15 cellular contexts compared by ENCODE assay signal in genomic region chr10:68083953-68084352, GRCh38. TPM values are rescaled to one million over a fixed set of nuclear protein-coding genes. Genes with fewer than 3 reads are reported as not detected.
DNase-seq lines count a peak whose midpoint lies in the region; ATAC-seq and TF ChIP-seq lines count a peak whose summit lies in the region.
"Had no signal": no experiment of that assay in that cellular context is flagged by ENCODE, and none has a peak within 500 bp of the region (broad histone marks: within the 10 kb centered on the region; RNA-seq: fewer than 3 reads in every experiment).

No MANE protein-coding gene starts in this region.

- peak overlapping the region; percentile 72 for H3K27ac ChIP-seq in ACC112 (ENCODE audit: low read depth, low read length)
- no peak overlapping the region; the same call in 1 of the 2 replicates for H3K27ac ChIP-seq in IMR-90 (ENCODE audit: insufficient read depth, low read length)
- no peak overlapping the region for H3K27ac ChIP-seq in neural progenitor cell

- H4K8ac ChIP-seq in IMR-90 (ENCODE audit: low read depth in 2 of 2, low read length in 2 of 2): peak overlapping the region; percentile 27 to 78; a peak in 3 of 4 replicates

- H3K9me3 Mint-ChIP-seq in neural progenitor cell: no peaks in the 10 kb centered on the region
- H3K9me3 Mint-ChIP-seq in activated CD4-positive, alpha-beta memory T cell treated with anti-CD3 and anti-CD28 coated beads, Interleukin-2, amount 10 ng/mL, durations not matched to agents 7 days and 5 days: no peaks in the 10 kb centered on the region
- H3K9me3 Mint-ChIP-seq: CD8-positive, alpha-beta T cell; GM23338 had no signal

- peak overlapping the region; percentile 90; the same call in 1 of the 2 replicates for H4K5ac ChIP-seq in IMR-90 (ENCODE audit: low read depth, low read length)

- no peaks in the 10 kb centered on the region for H3K27me3 ChIP-seq in ACC112 (ENCODE audit: insufficient read depth, low read length)
- H3K27me3 ChIP-seq in IMR-90 (ENCODE audit: control insufficient read depth, insufficient read depth, low read length): no peaks in the 10 kb centered on the region
- no peaks in the 10 kb centered on the region for H3K27me3 ChIP-seq in adipocyte (replicated peaks; ENCODE audit: control insufficient read depth, insufficient read depth, low read length)
- no peaks in the 10 kb centered on the region for H3K27me3 ChIP-seq in neural progenitor cell

- peak overlapping the region; percentile 90 for H2BK20ac ChIP-seq in IMR-90 (ENCODE audit: low read depth, low read length)

- H3K36me3 Mint-ChIP-seq in neural progenitor cell: no peaks in the 10 kb centered on the region
- H3K36me3 Mint-ChIP-seq in activated CD4-positive, alpha-beta memory T cell treated with anti-CD3 and anti-CD28 coated beads, Interleukin-2, amount 10 ng/mL, durations not matched to agents 7 days and 5 days (ENCODE audit: low read depth): no peaks in the 10 kb centered on the region
- H3K36me3 Mint-ChIP-seq: CD8-positive, alpha-beta T cell had no signal

- H3K4me3 ChIP-seq in ACC112 (ENCODE audit: low read depth, low read length): no peak overlapping the region
- H3K4me3 ChIP-seq in IMR-90 (ENCODE audit: insufficient read depth, low read depth, low read length): no peak overlapping the region
- H3K4me3 ChIP-seq in adipocyte (ENCODE audit: low read length): no peak overlapping the region
- H3K4me3 ChIP-seq in neural progenitor cell: no peak overlapping the region
- H3K4me3 ChIP-seq: GM23338 had no signal

- peak overlapping the region; percentile 64; the same call in 1 of the 2 replicates for H3K4ac ChIP-seq in IMR-90 (ENCODE audit: low read depth, low read length)

- DNase-seq in IMR-90 (no peak), adipocyte (ENCODE audit: low read depth) (peak; percentile 29), neural progenitor cell (ENCODE audit: low spot score) (no peak), occipital lobe (lab: John Stamatoyannopoulos, UW) (no peak), retina (no peak)
- DNase-seq in activated CD4-positive, alpha-beta memory T cell treated with anti-CD3 and anti-CD28 coated beads, Interleukin-2, amount 10 ng/mL, durations not matched to agents 7 days and 5 days: no peak
- DNase-seq: CD8-positive, alpha-beta T cell; NCI-H1105 treated with DMSO at 0.1 percent for 48 hours; NCI-H187 treated with DMSO at 0.1 percent for 48 hours; NCI-H446; NCI-H748 treated with DMSO at 0.1 percent for 48 hours had no signal

- intact Hi-C loops in IMR-90 (cut with micrococcal nuclease): loop anchor here (1.0 kb wide), 3 partner anchors 72 to 218 kb away; no protein-coding TSS in a partner anchor

- H3K9ac ChIP-seq in IMR-90 (ENCODE audit: low read depth, low read length): peak overlapping the region; percentile 9; the same call in 1 of the 2 replicates
- peak overlapping the region; percentile 35 for H3K9ac ChIP-seq in adipocyte (ENCODE audit: low read length)
- H3K9ac ChIP-seq in neural progenitor cell: no peak overlapping the region

- in situ Hi-C loops in IMR-90 (cut with MboI; ENCODE audit: low sequenced_read_pairs): loop anchor here (10.0 kb wide), 1 partner anchor 121 kb away; no protein-coding TSS in a partner anchor

- no peaks in the 10 kb centered on the region for H3K79me2 ChIP-seq in ACC112 (ENCODE audit: control insufficient read depth, insufficient read depth, low read length, unreplicated experiment)
- H3K79me2 ChIP-seq in neural progenitor cell (ENCODE audit: low read depth): no peaks in the 10 kb centered on the region

- H2AK5ac ChIP-seq in IMR-90 (ENCODE audit: low read depth, low read length): no peak overlapping the region

- H3K56ac ChIP-seq in IMR-90 (ENCODE audit: extremely low read depth, insufficient read depth, low read length): peak overlapping the region; percentile 20; the same call in 1 of the 2 replicates

- peak overlapping the region; percentile 96 for H2BK5ac ChIP-seq in IMR-90 (ENCODE audit: low read depth, low read length, poor library complexity, severe bottlenecking)

- H3K27ac Mint-ChIP-seq in neural progenitor cell: no peak overlapping the region
- no peak overlapping the region for H3K27ac Mint-ChIP-seq in activated CD4-positive, alpha-beta memory T cell treated with anti-CD3 and anti-CD28 coated beads, Interleukin-2, amount 10 ng/mL, durations not matched to agents 7 days and 5 days
- H3K27ac Mint-ChIP-seq: CD8-positive, alpha-beta T cell; GM23338 had no signal

- CTCF ChIA-PET in IMR-90 (lab: Yijun Ruan, JAX): interaction anchor here (1.0 to 2.4 kb wide), 3 partner anchors 72 to 216 kb away, joined by 4 to 40 read pairs (median 4); no protein-coding TSS in a partner anchor
- CTCF ChIA-PET in activated CD4-positive, alpha-beta memory T cell treated with anti-CD3 and anti-CD28 coated beads, Interleukin-2, amount 10 ng/mL, durations not matched to agents 7 days and 5 days (lab: Charles Lee): interaction anchor here (1.2 to 2.4 kb wide), 2 partner anchors 17 to 73 kb away, joined by 4 to 13 read pairs; no protein-coding TSS in a partner anchor

- no peaks in the 10 kb centered on the region for H3K9me3 ChIP-seq in IMR-90 (ENCODE audit: control insufficient read depth, insufficient read depth, low read length)
- H3K9me3 ChIP-seq in adipocyte (ENCODE audit: control insufficient read depth, low read length): no peaks in the 10 kb centered on the region
- no peaks in the 10 kb centered on the region for H3K9me3 ChIP-seq in neural progenitor cell (ENCODE audit: low read depth)

- no peak for TF ChIP-seq CTCF in IMR-90 (conservative IDR thresholded peaks at IDR 0.05; ENCODE audit: low read depth, low read length)
- TF ChIP-seq CTCF in neural progenitor cell (IDR thresholded peaks at IDR 0.05): no peak

- ATAC-seq in IMR-90 (ENCODE audit: low read depth) (no peak), HG02610 (IDR thresholded peaks at IDR 0.05; ENCODE audit: unreplicated experiment) (no peak)
- ATAC-seq: CD8-positive, alpha-beta T cell; GM23338; Right ventricle myocardium inferior had no signal

- H3K4me1 Mint-ChIP-seq in neural progenitor cell: peaks cover 7% of the 10 kb centered on the region
- peaks cover 16% of the 10 kb centered on the region for H3K4me1 Mint-ChIP-seq in activated CD4-positive, alpha-beta memory T cell treated with anti-CD3 and anti-CD28 coated beads, Interleukin-2, amount 10 ng/mL, durations not matched to agents 7 days and 5 days

- WGBS in IMR-90 (ENCODE audit: extremely low coverage in 2 of 2, insufficient read length in 1 of 2), 2 experiments: no CpG with 5 or more reads among the region's 1 CpG

- no peaks in the 10 kb centered on the region for H3K9me1 ChIP-seq in IMR-90 (ENCODE audit: insufficient read depth, low read length)

- peak overlapping the region; percentile 53; the same call in 1 of the 2 replicates for H3K14ac ChIP-seq in IMR-90 (replicated peaks; ENCODE audit: low read depth, low read length)

- H2BK15ac ChIP-seq in IMR-90 (ENCODE audit: low read depth, low read length): peak overlapping the region; percentile 73; the same call in 1 of the 3 replicates

- H2AK9ac ChIP-seq in IMR-90 (replicated peaks; ENCODE audit: low read depth, low read length, poor library complexity): no peak overlapping the region

- H3K79me1 ChIP-seq in IMR-90 (ENCODE audit: low read depth in 1 of 2, low read length in 2 of 2): peaks cover 7% of the 10 kb centered on the region in 2 experiments; a peak in 3 of 4 replicates

- H4K91ac ChIP-seq in IMR-90 (ENCODE audit: insufficient read depth, low read depth, low read length): 0 out of 2 replicates have a peak overlapping the region, but pooled peaks have one; percentile 44

- no peaks in the 10 kb centered on the region for H3K27me3 Mint-ChIP-seq in neural progenitor cell (ENCODE audit: insufficient read depth, low read depth)
- peaks cover 3% of the 10 kb centered on the region for H3K27me3 Mint-ChIP-seq in activated CD4-positive, alpha-beta memory T cell treated with anti-CD3 and anti-CD28 coated beads, Interleukin-2, amount 10 ng/mL, durations not matched to agents 7 days and 5 days

- dilution Hi-C loops in IMR-90 (cut with HindIII; ENCODE audit: low sequenced_read_pairs, unreplicated experiment): no loop called here

- peak overlapping the region; percentile 62; the same call in 1 of the 2 replicates for H3K18ac ChIP-seq in IMR-90 (ENCODE audit: low read depth, low read length)

- peak overlapping the region; percentile 81 for H2BK120ac ChIP-seq in IMR-90 (ENCODE audit: low read depth, low read length)

- no peak for TF ChIP-seq RAD21 in IMR-90 (IDR thresholded peaks at IDR 0.05; ENCODE audit: low read length)

- H3K4me2 ChIP-seq in IMR-90 (ENCODE audit: low read depth, low read length) (no peak overlapping the region), neural progenitor cell (no peak overlapping the region)
- H3K4me2 ChIP-seq: GM23338 had no signal

- BruUV-seq in IMR-90 (replicated peaks; lab: Mats Ljungman, UMichigan): no TSS peak

- H3K36me3 ChIP-seq in ACC112 (ENCODE audit: insufficient read depth, low read length) (no peaks in the 10 kb centered on the region), IMR-90 (ENCODE audit: control insufficient read depth, insufficient read depth, low read length) (no peaks in the 10 kb centered on the region), adipocyte (ENCODE audit: control insufficient read depth, insufficient read depth, low read length, severe bottlenecking) (no peaks in the 10 kb centered on the region), neural progenitor cell (no peaks in the 10 kb centered on the region)

- POLR2A ChIA-PET in IMR-90 (lab: Charles Lee; ENCODE audit: unreplicated experiment): no interaction called here
- POLR2A ChIA-PET in activated CD4-positive, alpha-beta memory T cell treated with anti-CD3 and anti-CD28 coated beads, Interleukin-2, amount 10 ng/mL, durations not matched to agents 7 days and 5 days (lab: Charles Lee): no interaction called here

- TF ChIP-seq POLR2A in IMR-90 (IDR thresholded peaks at IDR 0.05; ENCODE audit: low read depth, low read length): no peak

- H2AFZ ChIP-seq in ACC112 (ENCODE audit: low read length, unreplicated experiment) (peak overlapping the region; percentile 77), IMR-90 (replicated peaks; ENCODE audit: low read length, poor library complexity) (no peak overlapping the region), neural progenitor cell (replicated peaks) (peak overlapping the region; percentile 32)
- H2AFZ ChIP-seq: GM23338 had no signal

- peaks cover 55% of the 10 kb centered on the region for H3K4me1 ChIP-seq in ACC112 (ENCODE audit: control insufficient read depth, insufficient read depth, low read length, unreplicated experiment)
- peaks cover 13% of the 10 kb centered on the region for H3K4me1 ChIP-seq in IMR-90 (ENCODE audit: control insufficient read depth, insufficient read depth, low read length)
- peaks cover 24% of the 10 kb centered on the region for H3K4me1 ChIP-seq in adipocyte (ENCODE audit: control insufficient read depth, insufficient read depth, low read length)
- peaks cover 14% of the 10 kb centered on the region for H3K4me1 ChIP-seq in neural progenitor cell

- peaks cover 3% of the 10 kb centered on the region for H3F3A ChIP-seq in neural progenitor cell (ENCODE audit: low read depth)

- H3K23ac ChIP-seq in IMR-90 (ENCODE audit: low read depth, low read length): no peak overlapping the region

- no peak overlapping the region for H3K4me3 Mint-ChIP-seq in neural progenitor cell
- no peak overlapping the region for H3K4me3 Mint-ChIP-seq in activated CD4-positive, alpha-beta memory T cell treated with anti-CD3 and anti-CD28 coated beads, Interleukin-2, amount 10 ng/mL, durations not matched to agents 7 days and 5 days
- H3K4me3 Mint-ChIP-seq: CD8-positive, alpha-beta T cell; GM23338 had no signal

- H4K20me1 ChIP-seq in IMR-90 (ENCODE audit: insufficient read depth, low read length) (no peaks in the 10 kb centered on the region), neural progenitor cell (ENCODE audit: low read depth) (no peaks in the 10 kb centered on the region)

RNA-seq across cellular contexts. Expression of gene HERC4, which starts 8.9 kb away (rescaled TPM):
- total RNA-seq in IMR-90 (2012; rRNA removed) (92.8 and 177 TPM in 2 replicates), neural progenitor cell (ENCODE audit: low replicate concordance) (52.1 and 74.2 TPM in 2 replicates), occipital lobe (96.1 TPM)
- 46.1 and 66.6 TPM in 2 replicates for polyA plus RNA-seq in IMR-90 (2012; rRNA removed)
- polyA plus RNA-seq in IMR-90 (2012; cell fraction: cytosol; rRNA removed): 4.9 and 7.2 TPM in 2 replicates
- polyA plus RNA-seq in IMR-90 (2012; cell fraction: nucleus; rRNA removed; ENCODE audit: low replicate concordance): 16.7 and 91.2 TPM in 2 replicates
- 10 to 100 TPM; 64.2 to 65.2 TPM for total RNA-seq in activated CD4-positive, alpha-beta memory T cell treated with anti-CD3 and anti-CD28 coated beads, Interleukin-2, amount 10 ng/mL, durations not matched to agents 7 days and 5 days

RNA-seq across cellular contexts. Expression of gene MYPN, which starts 25.3 kb away (rescaled TPM):
- 12.5 and 13.1 TPM in 2 replicates for total RNA-seq in IMR-90 (2012; rRNA removed)
- polyA plus RNA-seq in IMR-90 (2012; rRNA removed): 7.8 and 8.1 TPM in 2 replicates
- 2.5 and 4.1 TPM in 2 replicates for polyA plus RNA-seq in IMR-90 (2012; cell fraction: cytosol; rRNA removed)
- polyA plus RNA-seq in IMR-90 (2012; cell fraction: nucleus; rRNA removed; ENCODE audit: low replicate concordance): 4.3 and 6.7 TPM in 2 replicates
- not detected in 2 replicates for total RNA-seq in neural progenitor cell (ENCODE audit: low replicate concordance)
- total RNA-seq in occipital lobe: not detected
- total RNA-seq in activated CD4-positive, alpha-beta memory T cell treated with anti-CD3 and anti-CD28 coated beads, Interleukin-2, amount 10 ng/mL, durations not matched to agents 7 days and 5 days: not detected
- total RNA-seq: CD8-positive, alpha-beta T cell; GM23338 had no signal
- polyA plus RNA-seq: GM23338 had no signal

Comparison
In these comparisons a context has a peak if more than half of its experiments do, and no peak if none do; other contexts are left out.
1. RNA of gene MYPN, which starts 25.3 kb away (total RNA-seq): 12.5 to 13.1 TPM in IMR-90; not detected in neural progenitor cell, not detected in occipital lobe (single experiment) and not detected in activated CD4-positive, alpha-beta memory T cell treated with anti-CD3 and anti-CD28 coated beads, Interleukin-2, amount 10 ng/mL, durations not matched to agents 7 days and 5 days; every median in the first group is over 10 times any median in the second.